In the genomic region with DNA sequence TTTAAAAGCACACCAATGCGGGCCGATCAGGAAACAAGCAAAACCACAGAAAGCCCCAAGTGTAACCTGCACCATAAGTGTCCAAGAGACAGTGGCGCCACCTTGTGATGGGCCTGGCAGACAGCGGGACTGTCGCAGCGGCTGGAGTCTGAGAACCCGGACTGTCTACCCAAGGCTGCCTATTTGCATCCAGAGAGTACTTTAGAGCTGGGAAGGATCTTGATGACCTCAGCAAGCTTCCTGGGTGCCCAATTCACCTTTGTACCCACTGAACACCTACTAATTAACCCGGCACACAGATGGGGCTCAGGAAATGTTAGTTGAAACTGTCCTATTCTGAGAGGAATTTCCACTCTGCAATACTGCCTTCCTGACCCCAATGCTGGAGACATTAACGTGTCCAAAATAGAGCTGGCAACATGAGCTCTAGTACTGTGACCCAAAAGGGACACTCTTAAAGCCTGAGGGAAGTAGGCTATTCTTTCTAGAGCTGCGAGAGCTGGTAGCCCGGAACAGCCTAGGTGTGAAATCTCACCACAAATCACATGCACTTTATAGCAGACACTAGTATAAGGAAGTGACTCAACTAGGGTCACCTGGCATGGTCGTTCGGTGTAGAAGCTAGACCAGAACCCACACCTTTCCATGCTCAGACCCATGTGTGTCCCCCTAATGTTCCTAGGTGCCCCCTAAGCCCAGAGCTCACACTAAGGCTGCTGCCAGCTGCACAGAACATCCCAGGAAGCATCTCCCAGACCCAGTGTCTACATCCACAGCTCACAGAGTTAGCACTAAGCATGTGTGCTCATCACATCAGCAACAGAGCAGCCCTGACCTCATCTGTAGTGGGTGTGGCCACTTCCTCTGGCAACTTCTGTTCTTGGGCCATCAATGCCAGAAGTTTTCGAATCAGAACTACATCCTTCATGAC, we compare ENCODE assay signal across 8 cellular contexts. TPM values are rescaled to one million over a fixed set of nuclear protein-coding genes. Genes with fewer than 3 reads are reported as not detected.
DNase-seq lines count a peak whose midpoint lies in the region; ATAC-seq and TF ChIP-seq lines count a peak whose summit lies in the region.

No MANE protein-coding gene starts in this region.

- H3K79me2 ChIP-seq in DOHH2 (ENCODE audit: control insufficient read depth, low read length) = no peaks in the 10 kb centered on the region
- H3K79me2 ChIP-seq in osteoblast (ENCODE audit: insufficient read depth, low read length) = no peaks in the 10 kb centered on the region

- H4K20me1 ChIP-seq in DOHH2 (ENCODE audit: control insufficient read depth, insufficient read depth, low read depth, low read length) (no peaks in the 10 kb centered on the region), osteoblast (ENCODE audit: insufficient read depth, low read length) (peaks cover 8% of the 10 kb centered on the region)

- H3K9me2 ChIP-seq in DOHH2 (replicated peaks; ENCODE audit: control insufficient read depth, low read length) = no peaks in the 10 kb centered on the region

- peak; percentile 76 for ATAC-seq in GM21526 (IDR thresholded peaks at IDR 0.05; ENCODE audit: low FRiP score, unreplicated experiment)
- ATAC-seq in RWPE2 (ENCODE audit: low read depth) = peak; percentile 79

- DNase-seq in HuH-7.5 (ENCODE audit: low spot score) = peak; percentile 43
- no peak for DNase-seq in RWPE2 (ENCODE audit: low spot score)
- peak; percentile 60 for DNase-seq in activated T-helper 9 cell treated with anti-CD3 and anti-CD28 coated beads, Interleukin-2, amount 50 U/mL, for 16 hours (ENCODE audit: low read depth)
- DNase-seq in fibroblast of villous mesenchyme (ENCODE audit: low read depth) = peak; percentile 72
- peak; percentile 78 for DNase-seq in osteoblast (ENCODE audit: insufficient read length, low spot score, missing footprints)
- DNase-seq in tibial artery = peak; percentile 83 to 86

- H3K4me2 ChIP-seq in DOHH2 (ENCODE audit: low read length) = no peak overlapping the region
- H3K4me2 ChIP-seq in osteoblast (ENCODE audit: insufficient read depth, low read length) = no peak overlapping the region

- H3K27ac ChIP-seq in DOHH2 (ENCODE audit: low read depth, low read length) = no peak overlapping the region
- H3K27ac ChIP-seq in RWPE2 (ENCODE audit: poor library complexity, severe bottlenecking) = no peak overlapping the region
- H3K27ac ChIP-seq in osteoblast (ENCODE audit: low read depth, low read length) = no peak overlapping the region
- no peak overlapping the region for H3K27ac ChIP-seq in tibial artery

- peak; percentile 94 for TF ChIP-seq CTCF in DOHH2 (IDR thresholded peaks at IDR 0.05; ENCODE audit: low read depth, low read length, poor library complexity, severe bottlenecking)
- peak; percentile 57 for TF ChIP-seq CTCF in RWPE2 (IDR thresholded peaks at IDR 0.05; ENCODE audit: poor library complexity, severe bottlenecking)
- TF ChIP-seq CTCF in fibroblast of villous mesenchyme (IDR thresholded peaks at IDR 0.05; ENCODE audit: insufficient read depth, low read depth, low read length) = peak; percentile 91
- peak; percentile 83 for TF ChIP-seq CTCF in osteoblast (IDR thresholded peaks at IDR 0.05; ENCODE audit: extremely low read depth, low read depth, low read length)
- TF ChIP-seq CTCF in tibial artery (IDR thresholded peaks at IDR 0.05) = peak; percentile 72 to 80

- H3K9me3 ChIP-seq in DOHH2 (ENCODE audit: control insufficient read depth, insufficient read depth, low read length) (no peaks in the 10 kb centered on the region), RWPE2 (ENCODE audit: severe bottlenecking) (no peaks in the 10 kb centered on the region), osteoblast (ENCODE audit: low read depth, low read length) (no peaks in the 10 kb centered on the region), tibial artery (no peaks in the 10 kb centered on the region)

- H3K4me3 ChIP-seq in DOHH2 (ENCODE audit: low read length) = no peak overlapping the region
- no peak overlapping the region for H3K4me3 ChIP-seq in RWPE2 (ENCODE audit: severe bottlenecking)
- H3K4me3 ChIP-seq in fibroblast of villous mesenchyme (ENCODE audit: low read depth, low read length) = no peak overlapping the region
- H3K4me3 ChIP-seq in osteoblast (ENCODE audit: insufficient read depth, low read length) = no peak overlapping the region
- no peak overlapping the region for H3K4me3 ChIP-seq in tibial artery

- intact Hi-C loops in tibial artery (cut with DNase I; ENCODE audit: low total_unique reads) = loop anchor here (1.0 to 10.0 kb wide), 4 partner anchors 193 to 445 kb away; a partner anchor contains a TSS

- H3K27me3 ChIP-seq in DOHH2 (ENCODE audit: control insufficient read depth, low read length) (no peaks in the 10 kb centered on the region), RWPE2 (ENCODE audit: insufficient read depth, poor library complexity, severe bottlenecking) (no peaks in the 10 kb centered on the region), osteoblast (ENCODE audit: insufficient read depth, low read length) (no peaks in the 10 kb centered on the region), tibial artery (no peaks in the 10 kb centered on the region)

- H3K4me1 ChIP-seq in DOHH2 (ENCODE audit: control insufficient read depth, low read length) = peaks cover 12% of the 10 kb centered on the region
- no peaks in the 10 kb centered on the region for H3K4me1 ChIP-seq in RWPE2 (ENCODE audit: insufficient read depth, poor library complexity, severe bottlenecking)
- H3K4me1 ChIP-seq in osteoblast (ENCODE audit: insufficient read depth, low read length) = no peaks in the 10 kb centered on the region
- no peaks in the 10 kb centered on the region for H3K4me1 ChIP-seq in tibial artery

- H2AFZ ChIP-seq in osteoblast (ENCODE audit: low read length) = no peak overlapping the region

- H3K36me3 ChIP-seq in DOHH2 (ENCODE audit: control insufficient read depth, low read length) = peaks cover 74% of the 10 kb centered on the region
- H3K36me3 ChIP-seq in RWPE2 (ENCODE audit: low read depth) = peaks cover 76% of the 10 kb centered on the region
- H3K36me3 ChIP-seq in osteoblast (ENCODE audit: insufficient read depth, low read length) = peaks cover 51% of the 10 kb centered on the region
- peaks cover 10 to 61% (median 42%) of the 10 kb centered on the region in 3 donors for H3K36me3 ChIP-seq in tibial artery

- H3F3A ChIP-seq in DOHH2 (ENCODE audit: control insufficient read depth, insufficient read depth) = 0 out of 2 replicates have a peak, but pooled peaks cover 4% of the 10 kb centered on the region

RNA-seq across cellular contexts. Expression of a gene that starts 25.4 kb away (rescaled TPM):
- 23.8 and 33.7 TPM in 2 replicates for total RNA-seq in fibroblast of villous mesenchyme
- total RNA-seq in osteoblast = 15.6 and 17.4 TPM in 2 replicates

RNA-seq across cellular contexts. Expression of a gene that starts 25.8 kb away (rescaled TPM):
- total RNA-seq in fibroblast of villous mesenchyme = 63.1 and 110 TPM in 2 replicates
- total RNA-seq in osteoblast = 55.0 and 61.6 TPM in 2 replicates
